Comparison of ENCODE assay signal across 1 cellular context in genomic region chr1:84117868-84118267, GRCh38.
A peak's percentile ranks its signal among the peaks of the same experiment; 100 is the strongest.
TF ChIP-seq lines count a peak whose summit lies in the region.

No MANE protein-coding gene starts in this region.

TF ChIP-seq in IMR-90, 13 proteins besides CTCF, POLR2A, EP300 and RAD21:
- TF ChIP-seq CHD1 (IDR thresholded peaks at IDR 0.05; ENCODE audit: low read depth, low read length) (no peak), SMC3 (IDR thresholded peaks at IDR 0.05; ENCODE audit: low read depth, low read length) (no peak), MAFK (IDR thresholded peaks at IDR 0.05; ENCODE audit: low read depth, low read length) (no peak), RCOR1 (IDR thresholded peaks at IDR 0.05; ENCODE audit: insufficient replicate concordance, low read length) (no peak), CEBPB (IDR thresholded peaks at IDR 0.05; ENCODE audit: low read depth, low read length) (peak; percentile 85), MXI1 (IDR thresholded peaks at IDR 0.05; ENCODE audit: borderline replicate concordance, low read depth, low read length) (no peak)
